ENCODE assay signal across 28 cellular contexts in genomic region chr16:51453296-51453695, GRCh38.
"Had no signal": no experiment of that assay in that cellular context is flagged by ENCODE, and none has a peak within 500 bp of the region (broad histone marks: within the 10 kb centered on the region; RNA-seq: fewer than 3 reads in every experiment).

No MANE protein-coding gene starts in this region.

- H3K27ac Mint-ChIP-seq: activated CD4-positive, alpha-beta memory T cell treated with anti-CD3 and anti-CD28 coated beads for 36 hours; activated CD4-positive, alpha-beta T cell treated with anti-CD3 and anti-CD28 coated beads, Interleukin-2, amount 10 ng/mL, durations not matched to agents 7 days and 5 days; activated T-cell treated with anti-CD3 and anti-CD28 coated beads, Interleukin-2, amount 50 U/mL, for 72 hours; activated T-helper 2 cell treated with anti-CD3 and anti-CD28 coated beads, Interferon-gamma antibody, Interleukin-2, Interleukin-4, amounts not matched to agents 10 μg/mL and 5 μg/mL and 100 μg/mL, durations not matched to agents 14 hours and 24 hours and 36 hours had no signal

- DNase-seq: activated CD4-positive, alpha-beta memory T cell treated with anti-CD3 and anti-CD28 coated beads for 36 hours; activated CD4-positive, alpha-beta T cell treated with anti-CD3 and anti-CD28 coated beads, Interleukin-2, amount 10 ng/mL, durations not matched to agents 7 days and 5 days; activated CD4-positive, CD25-positive, alpha-beta regulatory T cell; activated naive CD4-positive, alpha-beta T cell treated with anti-CD3 and anti-CD28 coated beads, Interleukin-2, amount 50 U/mL, for 16 hours; activated T-cell treated with anti-CD3 and anti-CD28 coated beads, Interleukin-2, amount 50 U/mL, for 72 hours; aorta; Kasumi-1; KBM-7; NCI-H1092; NCI-H1417; NCI-H1694; NCI-H2029; NCI-H2107; NCI-H2171 treated with DMSO at 0.1 percent for 48 hours; NCI-H345; NCI-H510A; NCI-H526 treated with DMSO at 0.1 percent for 48 hours; NCI-H82; Right ventricle myocardium superior; SJCRH30; SK-N-SH; T-helper 1 cell had no signal

- H3K27ac ChIP-seq: RWPE1, SJCRH30, VCaP had no signal

- H3K9ac ChIP-seq: SK-N-SH had no signal

- H3K4me2 ChIP-seq: SK-N-SH had no signal

- H3K27me3 Mint-ChIP-seq: activated CD4-positive, alpha-beta memory T cell treated with anti-CD3 and anti-CD28 coated beads for 36 hours; activated CD4-positive, alpha-beta T cell treated with anti-CD3 and anti-CD28 coated beads, Interleukin-2, amount 10 ng/mL, durations not matched to agents 7 days and 5 days; central memory CD8-positive, alpha-beta T cell had no signal

- H3K4me1 ChIP-seq: SJCRH30 had no signal

- H3K4me3 Mint-ChIP-seq: activated CD4-positive, alpha-beta memory T cell treated with anti-CD3 and anti-CD28 coated beads for 36 hours; activated CD4-positive, alpha-beta T cell treated with anti-CD3 and anti-CD28 coated beads, Interleukin-2, amount 10 ng/mL, durations not matched to agents 7 days and 5 days; activated T-cell treated with anti-CD3 and anti-CD28 coated beads, Interleukin-2, amount 50 U/mL, for 72 hours; central memory CD8-positive, alpha-beta T cell had no signal

- H3K4me1 Mint-ChIP-seq: activated CD4-positive, alpha-beta T cell treated with anti-CD3 and anti-CD28 coated beads, Interleukin-2, amount 10 ng/mL, durations not matched to agents 7 days and 5 days; central memory CD8-positive, alpha-beta T cell had no signal

- H3K36me3 Mint-ChIP-seq: activated CD4-positive, alpha-beta memory T cell treated with anti-CD3 and anti-CD28 coated beads for 36 hours had no signal

- H3K9me3 ChIP-seq: SJCRH30, SK-N-SH had no signal

- H3K4me3 ChIP-seq: SJCRH30 had no signal

- FAIRE-seq: bronchial epithelial cell had no signal

- ATAC-seq: activated T-cell treated with anti-CD3 and anti-CD28 coated beads, Interleukin-2, amount 50 U/mL, for 72 hours; Panc1 had no signal

- H3K36me3 ChIP-seq: SJCRH30 had no signal

- H3K9me3 Mint-ChIP-seq: activated CD4-positive, alpha-beta memory T cell treated with anti-CD3 and anti-CD28 coated beads for 36 hours; activated CD4-positive, alpha-beta T cell treated with anti-CD3 and anti-CD28 coated beads, Interleukin-2, amount 10 ng/mL, durations not matched to agents 7 days and 5 days had no signal
